In the genomic region with DNA sequence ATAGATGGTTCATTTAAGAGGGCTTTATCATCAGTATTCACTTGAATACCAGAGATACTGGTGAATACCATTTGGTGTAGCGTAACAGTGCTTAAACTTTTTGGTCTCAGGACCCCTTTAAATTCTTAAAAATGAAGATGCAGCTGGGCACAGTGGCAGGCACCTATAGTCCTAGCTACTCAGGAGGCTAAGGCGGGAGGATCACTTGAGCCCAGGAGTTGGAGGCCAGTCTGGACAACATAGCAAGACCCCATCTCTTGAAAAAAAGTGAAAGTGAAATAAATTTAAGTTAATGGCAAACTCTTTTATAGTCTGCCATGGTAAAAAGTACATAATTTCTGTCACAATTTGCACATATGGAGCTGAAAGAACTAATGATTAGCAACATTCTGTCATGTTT, we compare ENCODE assay signal across 39 cellular contexts.
"Had no signal": no experiment of that assay in that cellular context is flagged by ENCODE, and none has a peak within 500 bp of the region (broad histone marks: within the 10 kb centered on the region; RNA-seq: fewer than 3 reads in every experiment).

No MANE protein-coding gene starts in this region.

- H3K9me3 ChIP-seq: ascending aorta had no signal

- FAIRE-seq: bronchial epithelial cell, TTC549 had no signal

- DNase-seq: activated CD4-positive, alpha-beta memory T cell treated with anti-CD3 and anti-CD28 coated beads, Interleukin-2, amount 10 ng/mL, durations not matched to agents 7 days and 5 days; activated CD4-positive, alpha-beta T cell treated with anti-CD3 and anti-CD28 coated beads for 1 hour; activated CD4-positive, alpha-beta T cell treated with anti-CD3 and anti-CD28 coated beads for 36 hours; activated CD4-positive, alpha-beta T cell treated with anti-CD3 and anti-CD28 coated beads for 48 hours; activated CD4-positive, alpha-beta T cell treated with anti-CD3 and anti-CD28 coated beads, Interleukin-2, amount 10 ng/mL, durations not matched to agents 7 days and 5 days; activated CD4-positive, alpha-beta T cell treated with anti-CD3 and anti-CD28 coated beads, Interleukin-2, amount 50 U/mL, for 48 hours; activated CD4-positive, CD25-positive, alpha-beta regulatory T cell; activated CD8-positive, alpha-beta memory T cell treated with anti-CD3 and anti-CD28 coated beads for 24 hours; activated CD8-positive, alpha-beta memory T cell treated with anti-CD3 and anti-CD28 coated beads, Interleukin-2, amount 10 ng/mL, durations not matched to agents 7 days and 5 days; activated CD8-positive, alpha-beta memory T cell treated with anti-CD3 and anti-CD28 coated beads, Interleukin-2, amount 50 U/mL, for 48 hours; activated effector memory CD4-positive, alpha-beta T cell treated with Interleukin-2 at 50 U/mL for 16 hours; activated gamma-delta T cell; activated naive CD4-positive, alpha-beta T cell treated with anti-CD3 and anti-CD28 coated beads, Interleukin-2, amount 10 ng/mL, durations not matched to agents 7 days and 5 days; activated naive CD4-positive, alpha-beta T cell treated with Interleukin-2 at 50 U/mL for 16 hours; activated naive CD8-positive, alpha-beta T cell treated with anti-CD3 and anti-CD28 coated beads, Interleukin-2, amount 10 ng/mL, durations not matched to agents 7 days and 5 days; activated naive CD8-positive, alpha-beta T cell treated with anti-CD3 and anti-CD28 coated beads, Interleukin-2, amount 50 U/mL, for 24 hours; activated T-cell treated with anti-CD3 and anti-CD28 coated beads, Interleukin-2, amount 50 U/mL, for 1 hour; activated T-cell treated with anti-CD3 and anti-CD28 coated beads, Interleukin-2, amount 50 U/mL, for 4 hours; amygdala; anterior cingulate cortex; caudate nucleus; cerebellar nuclear complex; T-helper 1 cell; T-helper 2 cell; T-helper 9 cell; WERI-Rb-1 had no signal

- H3K27me3 ChIP-seq: ascending aorta, cardiac muscle cell had no signal

- H3K27ac Mint-ChIP-seq: activated CD4-positive, alpha-beta memory T cell treated with anti-CD3 and anti-CD28 coated beads, Interleukin-2, amount 10 ng/mL, durations not matched to agents 7 days and 5 days; activated CD4-positive, alpha-beta T cell treated with anti-CD3 and anti-CD28 coated beads for 36 hours; activated CD8-positive, alpha-beta memory T cell treated with anti-CD3 and anti-CD28 coated beads, Interleukin-2, amount 10 ng/mL, durations not matched to agents 7 days and 5 days; activated naive CD4-positive, alpha-beta T cell treated with anti-CD3 and anti-CD28 coated beads, Interleukin-2, amount 10 ng/mL, durations not matched to agents 7 days and 5 days; activated naive CD8-positive, alpha-beta T cell; activated naive CD8-positive, alpha-beta T cell treated with anti-CD3 and anti-CD28 coated beads, Interleukin-2, amount 10 ng/mL, durations not matched to agents 7 days and 5 days; activated naive CD8-positive, alpha-beta T cell treated with anti-CD3 and anti-CD28 coated beads, Interleukin-2, amount 50 U/mL, for 24 hours; activated T-helper 2 cell treated with anti-CD3 and anti-CD28 coated beads, Interferon-gamma antibody, Interleukin-2, Interleukin-4, amounts not matched to agents 10 μg/mL and 5 μg/mL and 100 μg/mL, durations not matched to agents 14 hours and 24 hours and 36 hours; brain; T-helper 1 cell treated with Interleukin-12 subunit alpha and Interleukin-12 subunit beta and Interleukin-4 antibody, amounts not matched to agents 30 μg/mL and 1 μg/mL, for 36 hours; T-helper 2 cell treated with Interferon-gamma antibody and Interleukin-4, amounts not matched to agents 5 μg/mL and 100 μg/mL, for 36 hours; WTC11 had no signal

- H3K4me3 Mint-ChIP-seq: activated CD4-positive, alpha-beta memory T cell treated with anti-CD3 and anti-CD28 coated beads, Interleukin-2, amount 10 ng/mL, durations not matched to agents 7 days and 5 days; activated CD4-positive, alpha-beta T cell treated with anti-CD3 and anti-CD28 coated beads for 36 hours; activated CD4-positive, alpha-beta T cell treated with anti-CD3 and anti-CD28 coated beads, Interleukin-2, amount 10 ng/mL, durations not matched to agents 7 days and 5 days; activated CD8-positive, alpha-beta memory T cell treated with anti-CD3 and anti-CD28 coated beads, Interleukin-2, amount 10 ng/mL, durations not matched to agents 7 days and 5 days; activated naive CD4-positive, alpha-beta T cell treated with anti-CD3 and anti-CD28 coated beads, Interleukin-2, amount 10 ng/mL, durations not matched to agents 7 days and 5 days; activated naive CD4-positive, alpha-beta T cell treated with anti-CD3 and anti-CD28 coated beads, Interleukin-2, amount 50 U/mL, for 24 hours; activated naive CD8-positive, alpha-beta T cell; activated naive CD8-positive, alpha-beta T cell treated with anti-CD3 and anti-CD28 coated beads, Interleukin-2, amount 10 ng/mL, durations not matched to agents 7 days and 5 days; activated naive CD8-positive, alpha-beta T cell treated with anti-CD3 and anti-CD28 coated beads, Interleukin-2, amount 50 U/mL, for 24 hours; activated T-cell treated with anti-CD3 and anti-CD28 coated beads, Interleukin-2, amount 50 U/mL, for 4 hours; brain; central memory CD8-positive, alpha-beta T cell; T-helper 1 cell treated with Interleukin-12 subunit alpha and Interleukin-12 subunit beta and Interleukin-4 antibody, amounts not matched to agents 30 μg/mL and 1 μg/mL, for 36 hours; T-helper 2 cell treated with Interferon-gamma antibody and Interleukin-4, amounts not matched to agents 5 μg/mL and 100 μg/mL, for 36 hours; WTC11 had no signal

- H3K36me3 ChIP-seq: cardiac muscle cell had no signal

- H3K9me3 Mint-ChIP-seq: activated CD4-positive, alpha-beta memory T cell treated with anti-CD3 and anti-CD28 coated beads, Interleukin-2, amount 10 ng/mL, durations not matched to agents 7 days and 5 days; activated naive CD4-positive, alpha-beta T cell treated with anti-CD3 and anti-CD28 coated beads, Interleukin-2, amount 50 U/mL, for 24 hours; activated naive CD8-positive, alpha-beta T cell treated with anti-CD3 and anti-CD28 coated beads, Interleukin-2, amount 50 U/mL, for 24 hours; activated T-cell treated with anti-CD3 and anti-CD28 coated beads, Interleukin-2, amount 50 U/mL, for 4 hours; central memory CD8-positive, alpha-beta T cell; T-helper 1 cell treated with Interleukin-12 subunit alpha and Interleukin-12 subunit beta and Interleukin-4 antibody, amounts not matched to agents 30 μg/mL and 1 μg/mL, for 36 hours; T-helper 2 cell treated with Interferon-gamma antibody and Interleukin-4, amounts not matched to agents 5 μg/mL and 100 μg/mL, for 36 hours had no signal

- H3K4me3 ChIP-seq: ascending aorta, cardiac muscle cell had no signal

- H3K27ac ChIP-seq: ascending aorta, cardiac muscle cell, WERI-Rb-1 had no signal

- ATAC-seq: activated CD4-positive, alpha-beta T cell treated with anti-CD3 and anti-CD28 coated beads for 36 hours; activated CD4-positive, CD25-positive, alpha-beta regulatory T cell treated with anti-CD3 and anti-CD28 coated beads, Interleukin-2, amount 50 U/mL, for 24 hours; activated CD8-positive, alpha-beta memory T cell treated with anti-CD3 and anti-CD28 coated beads, Interleukin-2, amount 10 ng/mL, durations not matched to agents 7 days and 5 days; activated naive CD8-positive, alpha-beta T cell treated with anti-CD3 and anti-CD28 coated beads, Interleukin-2, amount 50 U/mL, for 24 hours; activated T-cell treated with anti-CD3 and anti-CD28 coated beads, Interleukin-2, amount 50 U/mL, for 4 hours; WTC11 had no signal

- H3K27me3 Mint-ChIP-seq: activated CD4-positive, alpha-beta memory T cell treated with anti-CD3 and anti-CD28 coated beads, Interleukin-2, amount 10 ng/mL, durations not matched to agents 7 days and 5 days; activated CD4-positive, alpha-beta T cell treated with anti-CD3 and anti-CD28 coated beads for 36 hours; activated CD4-positive, alpha-beta T cell treated with anti-CD3 and anti-CD28 coated beads, Interleukin-2, amount 10 ng/mL, durations not matched to agents 7 days and 5 days; activated CD8-positive, alpha-beta memory T cell treated with anti-CD3 and anti-CD28 coated beads, Interleukin-2, amount 10 ng/mL, durations not matched to agents 7 days and 5 days; activated naive CD4-positive, alpha-beta T cell treated with anti-CD3 and anti-CD28 coated beads, Interleukin-2, amount 10 ng/mL, durations not matched to agents 7 days and 5 days; activated naive CD4-positive, alpha-beta T cell treated with anti-CD3 and anti-CD28 coated beads, Interleukin-2, amount 50 U/mL, for 24 hours; activated naive CD8-positive, alpha-beta T cell; activated naive CD8-positive, alpha-beta T cell treated with anti-CD3 and anti-CD28 coated beads, Interleukin-2, amount 10 ng/mL, durations not matched to agents 7 days and 5 days; activated naive CD8-positive, alpha-beta T cell treated with anti-CD3 and anti-CD28 coated beads, Interleukin-2, amount 50 U/mL, for 24 hours; brain; central memory CD8-positive, alpha-beta T cell had no signal
